ENCODE assay signal across 17 cellular contexts in genomic region chr9:94995294-94995693, GRCh38.
DNase-seq lines count a peak whose midpoint lies in the region; ATAC-seq and TF ChIP-seq lines count a peak whose summit lies in the region.
"Had no signal": no experiment of that assay in that cellular context is flagged by ENCODE, and none has a peak within 500 bp of the region (broad histone marks: within the 10 kb centered on the region; RNA-seq: fewer than 3 reads in every experiment).

No MANE protein-coding gene starts in this region.

- intact Hi-C loops in adrenal gland (cut with DNase I), result no loop called here
- intact Hi-C loops in esophagus squamous epithelium (cut with DNase I), result no loop called here
- intact Hi-C loops in thyroid gland (cut with DNase I), result loop anchor here (10.0 kb wide), 1 partner anchor 110 kb away; no protein-coding TSS in a partner anchor

- TF ChIP-seq CTCF in adrenal gland (IDR thresholded peaks at IDR 0.05), result no peak
- TF ChIP-seq CTCF in esophagus squamous epithelium (IDR thresholded peaks at IDR 0.05), result no peak
- TF ChIP-seq CTCF in osteocyte (IDR thresholded peaks at IDR 0.05), result no peak
- TF ChIP-seq CTCF in thyroid gland (IDR thresholded peaks at IDR 0.05), result no peak

- DNase-seq in adrenal gland (peak in 1 of 7 donors; percentile 44), esophagus squamous epithelium (lab: John Stamatoyannopoulos, UW) (no peak), osteocyte (ENCODE audit: extremely low spot score, unreplicated experiment) (no peak), thyroid gland (no peak), HUDEP-2 (lab: John Stamatoyannopoulos, UW; ENCODE audit: unreplicated experiment in 76 of 76) (no peak), NCI-H2227 treated with DMSO at 0.1 percent for 48 hours (lab: John Stamatoyannopoulos, UW) (no peak)
- no peak for DNase-seq in stimulated activated CD4-positive, alpha-beta T cell treated with anti-CD3 and anti-CD28 coated beads, Interleukin-4, amount 100 ng/mL, for 4 hours
- DNase-seq: activated CD8-positive, alpha-beta memory T cell treated with anti-CD3 and anti-CD28 coated beads, Interleukin-2, amount 50 U/mL, for 4 hours; activated naive CD4-positive, alpha-beta T cell treated with anti-CD3 and anti-CD28 coated beads, Interleukin-2, amount 50 U/mL, for 16 hours; NCI-H524; stimulated activated naive CD8-positive, alpha-beta T cell treated with anti-CD3 and anti-CD28 coated beads, Interleukin-15, Interleukin-2, amounts not matched to agents 100 U/mL and 50 U/mL, for 24 hours; T-helper 1 cell had no signal

- no peaks in the 10 kb centered on the region for H3K27me3 Mint-ChIP-seq in osteocyte (ENCODE audit: unreplicated experiment)

- no peak overlapping the region for H3K4me3 Mint-ChIP-seq in osteocyte (ENCODE audit: unreplicated experiment)
- H3K4me3 Mint-ChIP-seq: nephron progenitor cell had no signal

- H3K27ac Mint-ChIP-seq in osteocyte (ENCODE audit: unreplicated experiment), result peak overlapping the region; percentile 90

- 23 to 53% (median 39%) methylated on average over 1 of the region's 1 CpG for WGBS in adrenal gland, 4 donors
- WGBS in esophagus squamous epithelium, 2 donors, result 82 to 85% methylated on average over 1 of the region's 1 CpG
- 95 to 97% methylated on average over 1 of the region's 1 CpG for WGBS in thyroid gland, 2 donors

- H3K4me3 ChIP-seq in adrenal gland (no peak overlapping the region), esophagus squamous epithelium (no peak overlapping the region), thyroid gland (replicated peaks in 1 of 3) (no peak overlapping the region)
- H3K4me3 ChIP-seq: BLaER1, PC-9 had no signal

- peaks cover 25% of the 10 kb centered on the region for H3K4me1 Mint-ChIP-seq in osteocyte (ENCODE audit: unreplicated experiment)

- no peak for TF ChIP-seq POLR2A in adrenal gland (IDR thresholded peaks at IDR 0.05)
- no peak for TF ChIP-seq POLR2A in esophagus squamous epithelium (IDR thresholded peaks at IDR 0.05)
- no peak for TF ChIP-seq POLR2A in thyroid gland (IDR thresholded peaks at IDR 0.05)

- peaks cover 8% of the 10 kb centered on the region for H3K36me3 Mint-ChIP-seq in osteocyte (ENCODE audit: unreplicated experiment)

- no peaks in the 10 kb centered on the region for H3K36me3 ChIP-seq in adrenal gland (replicated peaks in 1 of 2)
- H3K36me3 ChIP-seq in esophagus squamous epithelium, result no peaks in the 10 kb centered on the region
- H3K36me3 ChIP-seq in thyroid gland, result no peaks in the 10 kb centered on the region
- H3K36me3 ChIP-seq: BLaER1 had no signal

- no peak for ATAC-seq in GM18498 (IDR thresholded peaks at IDR 0.05; ENCODE audit: unreplicated experiment)
- ATAC-seq: stimulated activated naive CD8-positive, alpha-beta T cell treated with anti-CD3 and anti-CD28 coated beads, Interleukin-15, Interleukin-2, amounts not matched to agents 100 U/mL and 50 U/mL, for 24 hours had no signal

- H3K27ac ChIP-seq in adrenal gland (peak overlapping the region in 3 of 5 donors; percentile 46 to 77 (median 69)), esophagus squamous epithelium (peak overlapping the region; percentile 25 to 76 (median 68)), thyroid gland (peak overlapping the region; percentile 86 to 89 (median 88))
- H3K27ac ChIP-seq: BLaER1, HL-60, PC-9 had no signal

- H3K9me3 ChIP-seq in adrenal gland (replicated peaks in 1 of 3) (no peaks in the 10 kb centered on the region), esophagus squamous epithelium (no peaks in the 10 kb centered on the region), thyroid gland (no peaks in the 10 kb centered on the region)
- H3K9me3 ChIP-seq: BLaER1 had no signal

- H3K27me3 ChIP-seq in adrenal gland, result no peaks in the 10 kb centered on the region
- H3K27me3 ChIP-seq in esophagus squamous epithelium, result no peaks in the 10 kb centered on the region
- H3K27me3 ChIP-seq in thyroid gland, result no peaks in the 10 kb centered on the region
- H3K27me3 ChIP-seq: BLaER1 had no signal

- H3K4me1 ChIP-seq in adrenal gland (replicated peaks in 1 of 2) (peaks cover 12 to 37% of the 10 kb centered on the region in 2 donors), esophagus squamous epithelium (peaks cover 0 to 30% (median 9%) of the 10 kb centered on the region in 3 donors), thyroid gland (peaks cover 26 to 41% of the 10 kb centered on the region in 2 donors)
- H3K4me1 ChIP-seq: BLaER1 had no signal

- H3K9me3 Mint-ChIP-seq in osteocyte (ENCODE audit: unreplicated experiment), result no peaks in the 10 kb centered on the region
- H3K9me3 Mint-ChIP-seq: nephron progenitor cell had no signal
